ENCODE assay signal across 6 cellular contexts in the genomic region with DNA sequence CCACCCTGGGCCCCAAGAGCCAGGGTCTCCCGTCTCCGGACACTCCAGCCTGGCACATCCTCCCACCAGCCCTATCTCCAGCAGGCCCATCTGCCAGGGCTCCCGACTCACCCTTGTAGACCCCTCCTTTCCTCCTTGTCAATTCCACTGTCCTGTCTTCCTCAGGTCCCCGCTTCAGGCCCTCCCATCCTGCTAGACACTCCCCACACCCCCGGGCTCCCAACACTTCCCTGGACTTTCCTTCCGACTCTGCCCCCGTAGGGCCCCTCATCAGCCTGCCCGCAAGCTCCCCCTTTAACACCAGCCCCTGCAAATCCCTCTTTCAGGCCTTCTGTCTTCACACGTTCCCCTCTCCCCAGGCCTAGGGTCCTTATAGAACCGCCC. TPM values are rescaled to one million over a fixed set of nuclear protein-coding genes. Genes with fewer than 3 reads are reported as not detected.
DNase-seq lines count a peak whose midpoint lies in the region; ATAC-seq and TF ChIP-seq lines count a peak whose summit lies in the region.

No MANE protein-coding gene starts in this region.

- H3K27me3 ChIP-seq in heart right ventricle (no peaks in the 10 kb centered on the region), upper lobe of left lung (no peaks in the 10 kb centered on the region)

- no peak for TF ChIP-seq POLR2A in upper lobe of left lung (IDR thresholded peaks at IDR 0.05)

- DNase-seq in heart right ventricle (no peak), left ventricle myocardium superior (no peak), fibroblast of villous mesenchyme (ENCODE audit: low read depth) (peak; percentile 2), upper lobe of left lung (no peak), NCI-H345 (lab: John Stamatoyannopoulos, UW) (no peak), nucleus accumbens (lab: John Stamatoyannopoulos, UW) (no peak)

- H3K27ac ChIP-seq in heart right ventricle (peak overlapping the region in 6 of 10 donors; percentile 28 to 52 (median 34)), upper lobe of left lung (peak overlapping the region in 3 of 4 donors; percentile 24 to 67 (median 54))

- no peak for TF ChIP-seq EP300 in upper lobe of left lung (IDR thresholded peaks at IDR 0.05)

- TF ChIP-seq CTCF in heart right ventricle (IDR thresholded peaks at IDR 0.05), result no peak
- no peak for TF ChIP-seq CTCF in fibroblast of villous mesenchyme (IDR thresholded peaks at IDR 0.05; ENCODE audit: insufficient read depth, low read depth, low read length)
- TF ChIP-seq CTCF in upper lobe of left lung (IDR thresholded peaks at IDR 0.05), result no peak

- peak overlapping the region in 9 of 10 donors; percentile 14 to 75 (median 66) for H3K4me3 ChIP-seq in heart right ventricle
- peak overlapping the region; percentile 78 for H3K4me3 ChIP-seq in fibroblast of villous mesenchyme (ENCODE audit: low read depth, low read length)
- peak overlapping the region in 3 of 4 donors; percentile 39 to 68 (median 45) for H3K4me3 ChIP-seq in upper lobe of left lung

- ATAC-seq in heart right ventricle, result peak in 1 of 8 donors; percentile 1
- no peak for ATAC-seq in left ventricle myocardium superior
- no peak for ATAC-seq in upper lobe of left lung (ENCODE audit: low FRiP score in 2 of 2)

- WGBS in heart right ventricle, 2 donors, result 14 to 32% methylated on average over 5 to 10 of the region's 10 CpGs
- WGBS in upper lobe of left lung, 2 donors, result 58 to 67% methylated on average over 8 to 10 of the region's 10 CpGs

- H3K9me3 ChIP-seq in heart right ventricle (no peaks in the 10 kb centered on the region), upper lobe of left lung (no peaks in the 10 kb centered on the region)

- H3K36me3 ChIP-seq in heart right ventricle (peaks cover 0 to 33% (median 0%) of the 10 kb centered on the region in 9 donors), upper lobe of left lung (peaks cover 0 to 20% (median 9%) of the 10 kb centered on the region in 4 donors)

- intact Hi-C loops in heart right ventricle (cut with DNase I), result no loop called here
- intact Hi-C loops in left ventricle myocardium superior (cut with micrococcal nuclease), result no loop called here

- peaks cover 0 to 19% (median 8%) of the 10 kb centered on the region in 9 donors for H3K4me1 ChIP-seq in heart right ventricle
- peaks cover 0 to 14% (median 13%) of the 10 kb centered on the region in 4 donors for H3K4me1 ChIP-seq in upper lobe of left lung

RNA-seq across cellular contexts. Expression of a gene that starts 1.1 kb away (rescaled TPM):
- total RNA-seq in heart right ventricle (10 to 100 TPM in 1 of 10 donors, 1 to 10 TPM in 9; 5.4 to 16.9 (median 8.1) TPM), left ventricle myocardium superior (6.3 TPM), fibroblast of villous mesenchyme (12.6 and 15.1 TPM in 2 replicates), upper lobe of left lung (10 to 100 TPM; 12.5 to 26.2 (median 15.5) TPM)
- polyA plus RNA-seq in heart right ventricle, result 10 to 100 TPM; 24.4 to 26.5 TPM

RNA-seq across cellular contexts. Expression of a gene that starts 7.0 kb away (rescaled TPM):
- total RNA-seq in heart right ventricle (10 to 100 TPM; 45.7 to 84.7 (median 60.6) TPM), left ventricle myocardium superior (65.4 TPM), fibroblast of villous mesenchyme (46.6 and 56.0 TPM in 2 replicates), upper lobe of left lung (100 to 1,000 TPM in 2 of 6 donors, 10 to 100 TPM in 4; 55.9 to 165 (median 74.2) TPM)
- 100 to 1,000 TPM in 1 of 2 donors, 10 to 100 TPM in 1; 87.7 to 107 TPM for polyA plus RNA-seq in heart right ventricle

RNA-seq across cellular contexts. Expression of a gene that starts 13.9 kb away (rescaled TPM):
- total RNA-seq in heart right ventricle, result 1 to 10 TPM in 7 of 10 donors, under 1 TPM in 3; 0.71 to 2.0 (median 1.2) TPM
- 1 to 10 TPM in 1 of 2 donors, under 1 TPM in 1; 0.70 to 1.7 TPM for polyA plus RNA-seq in heart right ventricle
- total RNA-seq in left ventricle myocardium superior, result 1.7 TPM
- total RNA-seq in fibroblast of villous mesenchyme, result 0.86 and 0.97 TPM in 2 replicates
- total RNA-seq in upper lobe of left lung, result 10 to 100 TPM in 3 of 6 donors, 1 to 10 TPM in 3; 6.0 to 13.5 (median 9.9) TPM

RNA-seq across cellular contexts. Expression of a gene that starts 29.5 kb away (rescaled TPM):
- total RNA-seq in heart right ventricle (10 to 100 TPM; 13.8 to 29.1 (median 16.1) TPM), left ventricle myocardium superior (18.5 TPM), fibroblast of villous mesenchyme (37.1 and 45.1 TPM in 2 replicates), upper lobe of left lung (10 to 100 TPM; 44.4 to 99.7 (median 72.3) TPM)
- 10 to 100 TPM; 17.6 to 34.8 TPM for polyA plus RNA-seq in heart right ventricle

RNA-seq across cellular contexts. Expression of a gene that starts 50.8 kb away (rescaled TPM):
- total RNA-seq in heart right ventricle, result 10 to 100 TPM; 16.5 to 23.2 (median 20.0) TPM
- polyA plus RNA-seq in heart right ventricle, result 10 to 100 TPM in 1 of 2 donors, 1 to 10 TPM in 1; 6.4 to 28.8 TPM
- total RNA-seq in left ventricle myocardium superior, result 18.9 TPM
- total RNA-seq in fibroblast of villous mesenchyme, result 13.0 and 15.5 TPM in 2 replicates
- 10 to 100 TPM; 14.7 to 23.1 (median 20.4) TPM for total RNA-seq in upper lobe of left lung
